1 cellular context compared by ENCODE assay signal in the genomic region with DNA sequence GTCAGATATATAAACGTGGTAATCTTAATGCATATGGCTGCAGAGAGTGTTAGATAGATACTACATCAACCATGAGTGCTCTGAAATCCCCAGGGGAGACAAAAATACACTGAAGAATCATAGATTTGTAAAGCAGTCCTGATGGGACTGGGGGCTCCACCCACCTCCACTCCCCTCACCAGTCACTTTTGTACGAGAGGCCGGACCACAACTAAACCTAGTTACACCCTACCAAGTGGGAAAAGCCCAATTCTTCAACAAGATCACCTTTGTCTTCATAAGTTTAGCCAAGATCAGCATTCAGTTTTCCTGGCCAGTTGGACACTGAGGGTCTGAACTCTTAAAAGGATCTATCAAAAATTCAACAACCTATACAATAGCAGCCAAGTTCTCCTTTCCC.
TF ChIP-seq lines count a peak whose summit lies in the region.

No MANE protein-coding gene starts in this region.

TF ChIP-seq in endothelial cell of umbilical vein, 7 proteins besides CTCF, POLR2A, EP300 and RAD21:
- no peak for TF ChIP-seq GATA2 (IDR thresholded peaks at IDR 0.05; ENCODE audit: insufficient read depth, insufficient read length, low read depth, low read length)
- TF ChIP-seq EZH2 (IDR thresholded peaks at IDR 0.05; ENCODE audit: borderline replicate concordance, low read depth, low read length, severe bottlenecking) = no peak
- TF ChIP-seq POLR2AphosphoS5 (IDR thresholded peaks at IDR 0.05; ENCODE audit: insufficient read depth, low read depth, low read length) = no peak
- TF ChIP-seq, protein P1, sequence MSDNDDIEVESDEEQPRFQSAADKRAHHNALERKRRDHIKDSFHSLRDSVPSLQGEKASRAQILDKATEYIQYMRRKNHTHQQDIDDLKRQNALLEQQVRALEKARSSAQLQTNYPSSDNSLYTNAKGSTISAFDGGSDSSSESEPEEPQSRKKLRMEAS (IDR thresholded peaks at IDR 0.05; ENCODE audit: insufficient read depth, insufficient read length) = no peak
- TF ChIP-seq FOS (IDR thresholded peaks at IDR 0.05; ENCODE audit: borderline replicate concordance, insufficient read depth, low read length) = no peak
- TF ChIP-seq MYC (IDR thresholded peaks at IDR 0.05; ENCODE audit: low read depth, low read length) = no peak
- no peak for TF ChIP-seq JUN (IDR thresholded peaks at IDR 0.05; ENCODE audit: borderline replicate concordance, insufficient read depth, insufficient read length, low read depth)
